Comparison of ENCODE assay signal across 8 cellular contexts in the genomic region with DNA sequence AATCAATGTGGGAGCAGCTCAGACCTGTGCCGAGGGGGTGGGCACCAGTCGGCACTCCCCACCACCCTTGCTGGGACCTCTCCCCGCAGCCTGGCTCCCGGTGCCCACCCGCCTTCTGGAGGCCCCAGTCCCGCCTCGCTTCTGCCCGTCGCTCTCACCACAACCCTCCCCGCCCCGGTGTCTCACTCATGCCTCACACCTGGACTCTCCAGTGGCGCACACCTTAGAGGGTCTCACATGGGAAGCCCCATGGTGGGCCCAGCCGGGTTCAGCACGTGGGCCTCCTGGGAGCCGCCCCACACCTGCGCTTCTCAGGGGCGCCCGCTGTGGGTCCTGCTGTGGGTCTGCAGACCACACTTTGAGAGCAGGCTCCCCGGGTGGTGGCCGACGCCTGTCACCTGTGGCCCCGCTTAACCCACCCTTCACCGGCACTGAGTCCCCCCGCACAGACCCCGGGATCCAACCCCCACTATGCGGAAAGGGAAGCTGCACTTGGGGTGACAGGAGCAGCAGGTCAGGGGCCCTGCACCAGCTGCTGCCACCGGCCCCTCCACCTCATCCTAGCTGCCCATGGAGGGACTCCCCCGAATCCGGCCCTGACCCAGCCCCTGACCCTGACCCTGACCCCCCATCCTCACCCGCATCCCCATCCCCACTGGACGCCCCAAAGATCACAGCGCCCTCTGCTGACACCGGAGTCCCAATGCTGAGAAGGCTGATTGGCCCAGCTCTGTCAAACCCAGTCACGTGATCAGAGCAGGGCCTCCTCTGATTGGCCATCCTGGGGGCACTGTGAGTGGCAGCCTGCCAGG. TPM values are rescaled to one million over a fixed set of nuclear protein-coding genes. Genes with fewer than 3 reads are reported as not detected.
DNase-seq lines count a peak whose midpoint lies in the region; TF ChIP-seq lines count a peak whose summit lies in the region.

No MANE protein-coding gene starts in this region.

- H3K4me3 Mint-ChIP-seq in activated CD4-positive, alpha-beta T cell treated with anti-CD3 and anti-CD28 coated beads, Interleukin-2, amount 10 ng/mL, durations not matched to agents 24 days and 14 days: no peak overlapping the region

- TF ChIP-seq POLR2A in sigmoid colon (IDR thresholded peaks at IDR 0.05) (no peak), vagina (IDR thresholded peaks at IDR 0.05) (no peak)

- H3K36me3 ChIP-seq in BE2C (no peaks in the 10 kb centered on the region), HEK293 (ENCODE audit: control insufficient read depth in 2 of 2, insufficient read depth in 1 of 2, low read length in 2 of 2) (no peaks in the 10 kb centered on the region), sigmoid colon (no peaks in the 10 kb centered on the region), vagina (no peaks in the 10 kb centered on the region)

- no peaks in the 10 kb centered on the region for H3K27me3 Mint-ChIP-seq in activated CD4-positive, alpha-beta T cell treated with anti-CD3 and anti-CD28 coated beads, Interleukin-2, amount 10 ng/mL, durations not matched to agents 24 days and 14 days

- 86 to 91% methylated on average over 34 of the region's 34 CpGs for WGBS in sigmoid colon, 2 donors

- peak; percentile 36 for TF ChIP-seq CTCF in BE2C (IDR thresholded peaks at IDR 0.05; ENCODE audit: low read depth, low read length)
- TF ChIP-seq CTCF in HEK293 (tag by site-specific recombination; IDR thresholded peaks at IDR 0.05): peak; percentile 49; the same call in 1 of the 2 replicates
- peak in 1 of 4 experiments; percentile 5 for TF ChIP-seq CTCF in sigmoid colon (IDR thresholded peaks at IDR 0.05)
- no peak for TF ChIP-seq CTCF in vagina (IDR thresholded peaks at IDR 0.05)

- no peak overlapping the region for H3K27ac Mint-ChIP-seq in activated CD4-positive, alpha-beta T cell treated with anti-CD3 and anti-CD28 coated beads, Interleukin-2, amount 10 ng/mL, durations not matched to agents 24 days and 14 days

- H3K4me1 ChIP-seq in BE2C: peaks cover 12% of the 10 kb centered on the region
- no peaks in the 10 kb centered on the region for H3K4me1 ChIP-seq in HEK293 (ENCODE audit: control insufficient read depth, insufficient read depth, low read length)
- peaks cover 0 to 10% (median 3%) of the 10 kb centered on the region in 4 donors for H3K4me1 ChIP-seq in sigmoid colon
- H3K4me1 ChIP-seq in vagina: peaks cover 21% of the 10 kb centered on the region

- TF ChIP-seq EP300 in sigmoid colon (IDR thresholded peaks at IDR 0.05): no peak

- H3K4me3 ChIP-seq in BE2C (ENCODE audit: low read depth, low read length) (no peak overlapping the region), HEK293 (ENCODE audit: low read depth, low read length) (no peak overlapping the region), sigmoid colon (no peak overlapping the region), vagina (no peak overlapping the region)

- no peaks in the 10 kb centered on the region for H3K36me3 Mint-ChIP-seq in activated CD4-positive, alpha-beta T cell treated with anti-CD3 and anti-CD28 coated beads, Interleukin-2, amount 10 ng/mL, durations not matched to agents 24 days and 14 days (ENCODE audit: low read depth)

- no peaks in the 10 kb centered on the region for H3K4me1 Mint-ChIP-seq in activated CD4-positive, alpha-beta T cell treated with anti-CD3 and anti-CD28 coated beads, Interleukin-2, amount 10 ng/mL, durations not matched to agents 24 days and 14 days

- H3K27ac ChIP-seq in HEK293 (ENCODE audit: extremely low read depth, low read depth, low read length) (no peak overlapping the region), sigmoid colon (no peak overlapping the region), vagina (no peak overlapping the region)

- H3K9me3 ChIP-seq in BE2C: no peaks in the 10 kb centered on the region
- no peaks in the 10 kb centered on the region for H3K9me3 ChIP-seq in HEK293 (ENCODE audit: control insufficient read depth, insufficient read depth, low read depth, low read length)
- H3K9me3 ChIP-seq in sigmoid colon: no peaks in the 10 kb centered on the region
- no peaks in the 10 kb centered on the region for H3K9me3 ChIP-seq in vagina

- no peaks in the 10 kb centered on the region for H3K9me3 Mint-ChIP-seq in activated CD4-positive, alpha-beta T cell treated with anti-CD3 and anti-CD28 coated beads, Interleukin-2, amount 10 ng/mL, durations not matched to agents 24 days and 14 days

- H3K27me3 ChIP-seq in BE2C (no peaks in the 10 kb centered on the region), sigmoid colon (peaks cover 0 to 10% (median 0%) of the 10 kb centered on the region in 3 donors), vagina (no peaks in the 10 kb centered on the region)

- CTCF ChIA-PET in HEK293 (lab: Yijun Ruan, JAX): interaction anchor here (0.8 to 1.5 kb wide), 14 partner anchors 8 to 157 kb away, joined by 3 to 7 read pairs (median 4); a partner anchor contains a TSS

- intact Hi-C loops in activated CD4-positive, alpha-beta T cell treated with anti-CD3 and anti-CD28 coated beads, Interleukin-2, amount 10 ng/mL, durations not matched to agents 24 days and 14 days (cut with micrococcal nuclease): loop anchor here (10.0 kb wide), 1 partner anchor 68 kb away; no protein-coding TSS in a partner anchor
- intact Hi-C loops in sigmoid colon (cut with DNase I) (no loop called here), vagina (cut with DNase I) (no loop called here)

- DNase-seq in BE2C (peak; percentile 51), iPS-NIHi11 (ENCODE audit: low spot score) (peak; percentile 88), sigmoid colon (no peak), NCI-H2227 treated with DMSO at 0.1 percent for 48 hours (lab: John Stamatoyannopoulos, UW) (no peak), OCI-M2 (lab: John Stamatoyannopoulos, UW; ENCODE audit: unreplicated experiment) (no peak), vagina (ENCODE audit: extremely low spot score in 2 of 2) (no peak)
- DNase-seq in activated CD4-positive, alpha-beta T cell treated with anti-CD3 and anti-CD28 coated beads, Interleukin-2, amount 10 ng/mL, durations not matched to agents 24 days and 14 days: peak; percentile 84

- POLR2A ChIA-PET in HEK293 (lab: Yijun Ruan, JAX): interaction anchor here (0.8 to 1.6 kb wide), 2 partner anchors 73 to 97 kb away, joined by 3 read pairs; a partner anchor contains a TSS

TF ChIP-seq in HEK293, 187 proteins besides CTCF, POLR2A, EP300 and RAD21:
- TF ChIP-seq ZNF391 (tag by site-specific recombination; IDR thresholded peaks at IDR 0.05; ENCODE audit: borderline replicate concordance, low read depth): no peak
- TF ChIP-seq SP2 (tag by site-specific recombination; IDR thresholded peaks at IDR 0.05): peak; percentile 37
- TF ChIP-seq ZBTB48 (tag by site-specific recombination; IDR thresholded peaks at IDR 0.05): no peak
- peak; percentile 30; the same call in 1 of the 2 replicates for TF ChIP-seq BCL11B (tag by site-specific recombination; IDR thresholded peaks at IDR 0.05; ENCODE audit: low read depth)
- TF ChIP-seq, protein P1, sequence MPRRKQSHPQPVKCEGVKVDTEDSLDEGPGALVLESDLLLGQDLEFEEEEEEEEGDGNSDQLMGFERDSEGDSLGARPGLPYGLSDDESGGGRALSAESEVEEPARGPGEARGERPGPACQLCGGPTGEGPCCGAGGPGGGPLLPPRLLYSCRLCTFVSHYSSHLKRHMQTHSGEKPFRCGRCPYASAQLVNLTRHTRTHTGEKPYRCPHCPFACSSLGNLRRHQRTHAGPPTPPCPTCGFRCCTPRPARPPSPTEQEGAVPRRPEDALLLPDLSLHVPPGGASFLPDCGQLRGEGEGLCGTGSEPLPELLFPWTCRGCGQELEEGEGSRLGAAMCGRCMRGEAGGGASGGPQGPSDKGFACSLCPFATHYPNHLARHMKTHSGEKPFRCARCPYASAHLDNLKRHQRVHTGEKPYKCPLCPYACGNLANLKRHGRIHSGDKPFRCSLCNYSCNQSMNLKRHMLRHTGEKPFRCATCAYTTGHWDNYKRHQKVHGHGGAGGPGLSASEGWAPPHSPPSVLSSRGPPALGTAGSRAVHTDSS (tag by site-specific recombination; IDR thresholded peaks at IDR 0.05): no peak

RNA-seq across cellular contexts. Expression of a gene that starts 27.4 kb away (rescaled TPM):
- 41.2 TPM for polyA plus RNA-seq in BE2C (2012; ENCODE audit: insufficient read depth, insufficient read length, low read depth)
- total RNA-seq in activated CD4-positive, alpha-beta T cell treated with anti-CD3 and anti-CD28 coated beads, Interleukin-2, amount 10 ng/mL, durations not matched to agents 24 days and 14 days: 98.0 and 105 TPM in 2 replicates
- total RNA-seq in sigmoid colon (10 to 100 TPM; 32.1 to 54.8 (median 42.3) TPM), vagina (67.5 TPM)
- 10 to 100 TPM in 2 of 3 donors, 1 to 10 TPM in 1; 7.8 to 88.7 (median 14.1) TPM for polyA plus RNA-seq in sigmoid colon

Comparison
In these comparisons a context has a peak if more than half of its experiments do, and no peak if none do; other contexts are left out.
1. DNase-seq: peak in BE2C (single experiment), activated CD4-positive, alpha-beta T cell treated with anti-CD3 and anti-CD28 coated beads, Interleukin-2, amount 10 ng/mL, durations not matched to agents 24 days and 14 days (single experiment) and iPS-NIHi11 (single experiment); none in sigmoid colon (single experiment), NCI-H2227 treated with DMSO at 0.1 percent for 48 hours (single experiment), OCI-M2 (single experiment) and vagina (0 of 2).
2. CTCF ChIP-seq: peak in BE2C (single experiment) and HEK293 (single experiment); none in vagina (0 of 3).